ENCODE assay signal across 23 cellular contexts in genomic region chr19:28137772-28138171, GRCh38.
"Had no signal": no experiment of that assay in that cellular context is flagged by ENCODE, and none has a peak within 500 bp of the region (broad histone marks: within the 10 kb centered on the region; RNA-seq: fewer than 3 reads in every experiment).

No MANE protein-coding gene starts in this region.

- H3K27me3 ChIP-seq: SJSA1 had no signal

- H3K4me1 ChIP-seq: SJSA1 had no signal

- H3K9me3 ChIP-seq: MG63 had no signal

- H3K36me3 ChIP-seq: MG63, SJSA1 had no signal

- H3K4me3 ChIP-seq: MG63, SJSA1, SK-N-MC had no signal

- H3K27ac ChIP-seq: SJSA1, SK-N-MC had no signal

- DNase-seq: IMR-90, Karpas-422, KG1, MG63, NCI-H1092, NCI-H1105 treated with DMSO at 0.1 percent for 48 hours, NCI-H1417 treated with DMSO at 0.1 percent for 48 hours, NCI-H146, NCI-H187, NCI-H2029, NCI-H2081 treated with DMSO at 0.1 percent for 48 hours, NCI-H2171, NCI-H226, NCI-H446, NCI-H510A, NCI-H524 treated with DMSO at 0.1 percent for 48 hours, NCI-H69, NCI-H774, Right ventricle myocardium superior, RPMI8226, SIG-M5 had no signal
